In the genomic region with DNA sequence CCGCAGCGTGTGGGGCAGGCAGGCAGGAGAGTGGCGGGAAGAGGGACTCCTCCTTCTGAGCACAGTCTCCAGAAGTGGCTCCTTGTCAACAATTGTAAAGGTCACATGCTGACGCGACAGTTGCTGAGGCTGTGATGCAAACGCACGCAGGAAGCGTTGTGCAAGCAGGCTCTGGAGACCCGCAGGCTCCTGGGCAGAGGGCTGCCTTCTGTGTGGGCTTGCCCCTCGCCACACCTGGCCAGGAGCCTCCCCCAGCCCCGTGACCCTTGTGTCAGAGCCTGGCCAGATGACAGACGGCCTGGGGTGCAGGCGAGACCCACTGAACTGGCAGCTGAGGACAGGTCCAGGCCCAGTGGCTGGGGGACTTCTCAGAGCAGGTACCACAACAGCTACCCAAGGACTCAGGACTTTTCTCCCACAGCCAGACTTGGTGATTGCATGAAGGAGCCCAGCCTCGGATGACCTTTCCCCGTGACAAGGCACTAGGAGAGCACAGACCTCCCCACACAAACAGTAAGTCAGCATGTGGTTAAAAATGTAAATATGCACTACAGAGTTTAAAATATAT, we compare ENCODE assay signal across 1 cellular context.
TF ChIP-seq lines count a peak whose summit lies in the region.

No MANE protein-coding gene starts in this region.

TF ChIP-seq in K562, 482 proteins besides CTCF, POLR2A, EP300 and RAD21 (continued from another document):
- no peak for TF ChIP-seq ZNF174 (CRISPR knock-in tag; IDR thresholded peaks at IDR 0.05)
- peak; percentile 56 for TF ChIP-seq ZNF766 (CRISPR knock-in tag; conservative IDR thresholded peaks at IDR 0.05)
- TF ChIP-seq TEAD1 (CRISPR knock-in tag; IDR thresholded peaks at IDR 0.05) = no peak
- TF ChIP-seq PCBP2 (IDR thresholded peaks at IDR 0.05; ENCODE audit: low read depth, low read length, poor library complexity, severe bottlenecking) = no peak
- no peak for TF ChIP-seq SP1 (CRISPR knock-in tag; IDR thresholded peaks at IDR 0.05)
- TF ChIP-seq ZNF668 (CRISPR knock-in tag; IDR thresholded peaks at IDR 0.05) = 0 out of 2 replicates have a peak, but pooled peaks have one; percentile 30
- no peak for TF ChIP-seq SUPT5H (IDR thresholded peaks at IDR 0.05)
- TF ChIP-seq ZNF316 (IDR thresholded peaks at IDR 0.05) = peak; percentile 82
- peak; percentile 52; the same call in 1 of the 2 replicates for TF ChIP-seq CTBP1 (IDR thresholded peaks at IDR 0.05; ENCODE audit: borderline replicate concordance)
- TF ChIP-seq SP2 (IDR thresholded peaks at IDR 0.05; ENCODE audit: extremely low read depth, low read depth, low read length, poor library complexity, severe bottlenecking) = no peak
- TF ChIP-seq, protein P1, sequence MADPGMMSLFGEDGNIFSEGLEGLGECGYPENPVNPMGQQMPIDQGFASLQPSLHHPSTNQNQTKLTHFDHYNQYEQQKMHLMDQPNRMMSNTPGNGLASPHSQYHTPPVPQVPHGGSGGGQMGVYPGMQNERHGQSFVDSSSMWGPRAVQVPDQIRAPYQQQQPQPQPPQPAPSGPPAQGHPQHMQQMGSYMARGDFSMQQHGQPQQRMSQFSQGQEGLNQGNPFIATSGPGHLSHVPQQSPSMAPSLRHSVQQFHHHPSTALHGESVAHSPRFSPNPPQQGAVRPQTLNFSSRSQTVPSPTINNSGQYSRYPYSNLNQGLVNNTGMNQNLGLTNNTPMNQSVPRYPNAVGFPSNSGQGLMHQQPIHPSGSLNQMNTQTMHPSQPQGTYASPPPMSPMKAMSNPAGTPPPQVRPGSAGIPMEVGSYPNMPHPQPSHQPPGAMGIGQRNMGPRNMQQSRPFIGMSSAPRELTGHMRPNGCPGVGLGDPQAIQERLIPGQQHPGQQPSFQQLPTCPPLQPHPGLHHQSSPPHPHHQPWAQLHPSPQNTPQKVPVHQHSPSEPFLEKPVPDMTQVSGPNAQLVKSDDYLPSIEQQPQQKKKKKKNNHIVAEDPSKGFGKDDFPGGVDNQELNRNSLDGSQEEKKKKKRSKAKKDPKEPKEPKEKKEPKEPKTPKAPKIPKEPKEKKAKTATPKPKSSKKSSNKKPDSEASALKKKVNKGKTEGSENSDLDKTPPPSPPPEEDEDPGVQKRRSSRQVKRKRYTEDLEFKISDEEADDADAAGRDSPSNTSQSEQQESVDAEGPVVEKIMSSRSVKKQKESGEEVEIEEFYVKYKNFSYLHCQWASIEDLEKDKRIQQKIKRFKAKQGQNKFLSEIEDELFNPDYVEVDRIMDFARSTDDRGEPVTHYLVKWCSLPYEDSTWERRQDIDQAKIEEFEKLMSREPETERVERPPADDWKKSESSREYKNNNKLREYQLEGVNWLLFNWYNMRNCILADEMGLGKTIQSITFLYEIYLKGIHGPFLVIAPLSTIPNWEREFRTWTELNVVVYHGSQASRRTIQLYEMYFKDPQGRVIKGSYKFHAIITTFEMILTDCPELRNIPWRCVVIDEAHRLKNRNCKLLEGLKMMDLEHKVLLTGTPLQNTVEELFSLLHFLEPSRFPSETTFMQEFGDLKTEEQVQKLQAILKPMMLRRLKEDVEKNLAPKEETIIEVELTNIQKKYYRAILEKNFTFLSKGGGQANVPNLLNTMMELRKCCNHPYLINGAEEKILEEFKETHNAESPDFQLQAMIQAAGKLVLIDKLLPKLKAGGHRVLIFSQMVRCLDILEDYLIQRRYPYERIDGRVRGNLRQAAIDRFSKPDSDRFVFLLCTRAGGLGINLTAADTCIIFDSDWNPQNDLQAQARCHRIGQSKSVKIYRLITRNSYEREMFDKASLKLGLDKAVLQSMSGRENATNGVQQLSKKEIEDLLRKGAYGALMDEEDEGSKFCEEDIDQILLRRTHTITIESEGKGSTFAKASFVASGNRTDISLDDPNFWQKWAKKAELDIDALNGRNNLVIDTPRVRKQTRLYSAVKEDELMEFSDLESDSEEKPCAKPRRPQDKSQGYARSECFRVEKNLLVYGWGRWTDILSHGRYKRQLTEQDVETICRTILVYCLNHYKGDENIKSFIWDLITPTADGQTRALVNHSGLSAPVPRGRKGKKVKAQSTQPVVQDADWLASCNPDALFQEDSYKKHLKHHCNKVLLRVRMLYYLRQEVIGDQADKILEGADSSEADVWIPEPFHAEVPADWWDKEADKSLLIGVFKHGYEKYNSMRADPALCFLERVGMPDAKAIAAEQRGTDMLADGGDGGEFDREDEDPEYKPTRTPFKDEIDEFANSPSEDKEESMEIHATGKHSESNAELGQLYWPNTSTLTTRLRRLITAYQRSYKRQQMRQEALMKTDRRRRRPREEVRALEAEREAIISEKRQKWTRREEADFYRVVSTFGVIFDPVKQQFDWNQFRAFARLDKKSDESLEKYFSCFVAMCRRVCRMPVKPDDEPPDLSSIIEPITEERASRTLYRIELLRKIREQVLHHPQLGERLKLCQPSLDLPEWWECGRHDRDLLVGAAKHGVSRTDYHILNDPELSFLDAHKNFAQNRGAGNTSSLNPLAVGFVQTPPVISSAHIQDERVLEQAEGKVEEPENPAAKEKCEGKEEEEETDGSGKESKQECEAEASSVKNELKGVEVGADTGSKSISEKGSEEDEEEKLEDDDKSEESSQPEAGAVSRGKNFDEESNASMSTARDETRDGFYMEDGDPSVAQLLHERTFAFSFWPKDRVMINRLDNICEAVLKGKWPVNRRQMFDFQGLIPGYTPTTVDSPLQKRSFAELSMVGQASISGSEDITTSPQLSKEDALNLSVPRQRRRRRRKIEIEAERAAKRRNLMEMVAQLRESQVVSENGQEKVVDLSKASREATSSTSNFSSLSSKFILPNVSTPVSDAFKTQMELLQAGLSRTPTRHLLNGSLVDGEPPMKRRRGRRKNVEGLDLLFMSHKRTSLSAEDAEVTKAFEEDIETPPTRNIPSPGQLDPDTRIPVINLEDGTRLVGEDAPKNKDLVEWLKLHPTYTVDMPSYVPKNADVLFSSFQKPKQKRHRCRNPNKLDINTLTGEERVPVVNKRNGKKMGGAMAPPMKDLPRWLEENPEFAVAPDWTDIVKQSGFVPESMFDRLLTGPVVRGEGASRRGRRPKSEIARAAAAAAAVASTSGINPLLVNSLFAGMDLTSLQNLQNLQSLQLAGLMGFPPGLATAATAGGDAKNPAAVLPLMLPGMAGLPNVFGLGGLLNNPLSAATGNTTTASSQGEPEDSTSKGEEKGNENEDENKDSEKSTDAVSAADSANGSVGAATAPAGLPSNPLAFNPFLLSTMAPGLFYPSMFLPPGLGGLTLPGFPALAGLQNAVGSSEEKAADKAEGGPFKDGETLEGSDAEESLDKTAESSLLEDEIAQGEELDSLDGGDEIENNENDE (IDR thresholded peaks at IDR 0.05; ENCODE audit: low read depth, low read length) = no peak
- peak; percentile 44; the same call in 1 of the 2 replicates for TF ChIP-seq RAD51 (IDR thresholded peaks at IDR 0.05; ENCODE audit: borderline replicate concordance, low read depth)
- TF ChIP-seq MCM2 (IDR thresholded peaks at IDR 0.05; ENCODE audit: low read depth) = no peak
- no peak for TF ChIP-seq FOXK1 (CRISPR knock-in tag; IDR thresholded peaks at IDR 0.05; ENCODE audit: borderline replicate concordance)
- TF ChIP-seq LEF1 (IDR thresholded peaks at IDR 0.05) = no peak
- TF ChIP-seq, protein P2, sequence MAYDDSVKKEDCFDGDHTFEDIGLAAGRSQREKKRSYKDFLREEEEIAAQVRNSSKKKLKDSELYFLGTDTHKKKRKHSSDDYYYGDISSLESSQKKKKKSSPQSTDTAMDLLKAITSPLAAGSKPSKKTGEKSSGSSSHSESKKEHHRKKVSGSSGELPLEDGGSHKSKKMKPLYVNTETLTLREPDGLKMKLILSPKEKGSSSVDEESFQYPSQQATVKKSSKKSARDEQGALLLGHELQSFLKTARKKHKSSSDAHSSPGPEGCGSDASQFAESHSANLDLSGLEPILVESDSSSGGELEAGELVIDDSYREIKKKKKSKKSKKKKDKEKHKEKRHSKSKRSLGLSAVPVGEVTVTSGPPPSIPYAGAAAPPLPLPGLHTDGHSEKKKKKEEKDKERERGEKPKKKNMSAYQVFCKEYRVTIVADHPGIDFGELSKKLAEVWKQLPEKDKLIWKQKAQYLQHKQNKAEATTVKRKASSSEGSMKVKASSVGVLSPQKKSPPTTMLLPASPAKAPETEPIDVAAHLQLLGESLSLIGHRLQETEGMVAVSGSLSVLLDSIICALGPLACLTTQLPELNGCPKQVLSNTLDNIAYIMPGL (CRISPR knock-in tag; IDR thresholded peaks at IDR 0.05) = no peak
- no peak for TF ChIP-seq KDM1A (IDR thresholded peaks at IDR 0.05)
- TF ChIP-seq ZNF282 (CRISPR knock-in tag; IDR thresholded peaks at IDR 0.05) = no peak
- TF ChIP-seq, protein P3, sequence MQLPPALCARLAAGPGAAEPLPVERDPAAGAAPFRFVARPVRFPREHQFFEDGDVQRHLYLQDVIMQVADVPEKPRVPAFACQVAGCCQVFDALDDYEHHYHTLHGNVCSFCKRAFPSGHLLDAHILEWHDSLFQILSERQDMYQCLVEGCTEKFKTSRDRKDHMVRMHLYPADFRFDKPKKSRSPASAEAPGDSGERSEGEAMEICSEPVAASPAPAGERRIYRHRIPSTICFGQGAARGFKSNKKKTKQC (CRISPR knock-in tag; IDR thresholded peaks at IDR 0.05) = no peak
- TF ChIP-seq, protein P4, sequence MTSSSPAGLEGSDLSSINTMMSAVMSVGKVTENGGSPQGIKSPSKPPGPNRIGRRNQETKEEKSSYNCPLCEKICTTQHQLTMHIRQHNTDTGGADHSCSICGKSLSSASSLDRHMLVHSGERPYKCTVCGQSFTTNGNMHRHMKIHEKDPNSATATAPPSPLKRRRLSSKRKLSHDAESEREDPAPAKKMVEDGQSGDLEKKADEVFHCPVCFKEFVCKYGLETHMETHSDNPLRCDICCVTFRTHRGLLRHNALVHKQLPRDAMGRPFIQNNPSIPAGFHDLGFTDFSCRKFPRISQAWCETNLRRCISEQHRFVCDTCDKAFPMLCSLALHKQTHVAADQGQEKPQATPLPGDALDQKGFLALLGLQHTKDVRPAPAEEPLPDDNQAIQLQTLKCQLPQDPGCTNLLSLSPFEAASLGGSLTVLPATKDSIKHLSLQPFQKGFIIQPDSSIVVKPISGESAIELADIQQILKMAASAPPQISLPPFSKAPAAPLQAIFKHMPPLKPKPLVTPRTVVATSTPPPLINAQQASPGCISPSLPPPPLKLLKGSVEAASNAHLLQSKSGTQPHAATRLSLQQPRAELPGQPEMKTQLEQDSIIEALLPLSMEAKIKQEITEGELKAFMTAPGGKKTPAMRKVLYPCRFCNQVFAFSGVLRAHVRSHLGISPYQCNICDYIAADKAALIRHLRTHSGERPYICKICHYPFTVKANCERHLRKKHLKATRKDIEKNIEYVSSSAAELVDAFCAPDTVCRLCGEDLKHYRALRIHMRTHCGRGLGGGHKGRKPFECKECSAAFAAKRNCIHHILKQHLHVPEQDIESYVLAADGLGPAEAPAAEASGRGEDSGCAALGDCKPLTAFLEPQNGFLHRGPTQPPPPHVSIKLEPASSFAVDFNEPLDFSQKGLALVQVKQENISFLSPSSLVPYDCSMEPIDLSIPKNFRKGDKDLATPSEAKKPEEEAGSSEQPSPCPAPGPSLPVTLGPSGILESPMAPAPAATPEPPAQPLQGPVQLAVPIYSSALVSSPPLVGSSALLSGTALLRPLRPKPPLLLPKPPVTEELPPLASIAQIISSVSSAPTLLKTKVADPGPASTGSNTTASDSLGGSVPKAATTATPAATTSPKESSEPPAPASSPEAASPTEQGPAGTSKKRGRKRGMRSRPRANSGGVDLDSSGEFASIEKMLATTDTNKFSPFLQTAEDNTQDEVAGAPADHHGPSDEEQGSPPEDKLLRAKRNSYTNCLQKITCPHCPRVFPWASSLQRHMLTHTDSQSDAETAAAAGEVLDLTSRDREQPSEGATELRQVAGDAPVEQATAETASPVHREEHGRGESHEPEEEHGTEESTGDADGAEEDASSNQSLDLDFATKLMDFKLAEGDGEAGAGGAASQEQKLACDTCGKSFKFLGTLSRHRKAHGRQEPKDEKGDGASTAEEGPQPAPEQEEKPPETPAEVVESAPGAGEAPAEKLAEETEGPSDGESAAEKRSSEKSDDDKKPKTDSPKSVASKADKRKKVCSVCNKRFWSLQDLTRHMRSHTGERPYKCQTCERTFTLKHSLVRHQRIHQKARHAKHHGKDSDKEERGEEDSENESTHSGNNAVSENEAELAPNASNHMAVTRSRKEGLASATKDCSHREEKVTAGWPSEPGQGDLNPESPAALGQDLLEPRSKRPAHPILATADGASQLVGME (CRISPR knock-in tag; IDR thresholded peaks at IDR 0.05) = 0 out of 2 replicates have a peak, but pooled peaks have one; percentile 47
